ENCODE assay signal across 35 cellular contexts in genomic region chr21:14078746-14079375, GRCh38.
"Had no signal": no experiment of that assay in that cellular context is flagged by ENCODE, and none has a peak within 500 bp of the region (broad histone marks: within the 10 kb centered on the region; RNA-seq: fewer than 3 reads in every experiment).

No MANE protein-coding gene starts in this region.

- H3K27ac Mint-ChIP-seq: activated B cell treated with CpG ODN at 0.5 μM for 24 hours; activated CD4-positive, alpha-beta memory T cell treated with anti-CD3 and anti-CD28 coated beads for 36 hours; activated CD4-positive, alpha-beta T cell treated with anti-CD3 and anti-CD28 coated beads, Interleukin-2, amount 10 ng/mL, durations not matched to agents 24 days and 14 days; activated CD8-positive, alpha-beta memory T cell treated with anti-CD3 and anti-CD28 coated beads, Interleukin-2, amount 10 ng/mL, durations not matched to agents 7 days and 5 days; activated CD8-positive, alpha-beta T cell treated with anti-CD3 and anti-CD28 coated beads for 36 hours; activated naive CD4-positive, alpha-beta T cell treated with anti-CD3 and anti-CD28 coated beads for 36 hours; activated naive CD8-positive, alpha-beta T cell treated with anti-CD3 and anti-CD28 coated beads for 36 hours; activated T-helper 1 cell treated with anti-CD3 and anti-CD28 coated beads, Interleukin-12 subunit alpha, Interleukin-12 subunit beta, Interleukin-2, Interleukin-4 antibody, amounts not matched to agents 30 ng/mL and 10 ng/mL and 1 ng/mL, durations not matched to agents 14 hours and 24 hours and 36 hours; activated T-helper 17 cell treated with anti-CD3 and anti-CD28 coated beads, Interleukin-2, amount 50 U/mL, for 72 hours; T-helper 1 cell treated with Interleukin-12 subunit alpha and Interleukin-12 subunit beta and Interleukin-4 antibody, amounts not matched to agents 30 μg/mL and 1 μg/mL, for 36 hours; T-helper 2 cell treated with Interferon-gamma antibody and Interleukin-4, amounts not matched to agents 5 μg/mL and 100 μg/mL, for 36 hours had no signal

- H3K9me3 ChIP-seq: adrenal gland, body of pancreas had no signal

- H3K27ac ChIP-seq: adrenal gland, body of pancreas, brain microvascular endothelial cell, breast epithelium, VCaP had no signal

- H3K4me3 ChIP-seq: adrenal gland, body of pancreas, breast epithelium had no signal

- DNase-seq: activated B cell treated with CpG ODN at 0.5 μM for 24 hours; activated CD4-positive, alpha-beta memory T cell treated with anti-CD3 and anti-CD28 coated beads for 36 hours; activated CD4-positive, alpha-beta T cell treated with anti-CD3 and anti-CD28 coated beads for 4 hours; activated CD4-positive, alpha-beta T cell treated with anti-CD3 and anti-CD28 coated beads, Interleukin-2, amount 10 ng/mL, durations not matched to agents 24 days and 14 days; activated CD4-positive, alpha-beta T cell treated with anti-CD3 and anti-CD28 coated beads, Interleukin-2, amount 50 U/mL, for 1 hour; activated CD4-positive, alpha-beta T cell treated with anti-CD3 and anti-CD28 coated beads, Interleukin-2, amount 50 U/mL, for 4 hours; activated CD4-positive, CD25-positive, alpha-beta regulatory T cell treated with anti-CD3 and anti-CD28 coated beads, Interleukin-2, amount 50 U/mL, for 72 hours; activated CD8-positive, alpha-beta memory T cell treated with anti-CD3 and anti-CD28 coated beads, Interleukin-2, amount 10 ng/mL, durations not matched to agents 7 days and 5 days; activated CD8-positive, alpha-beta T cell treated with anti-CD3 and anti-CD28 coated beads for 36 hours; activated effector memory CD4-positive, alpha-beta T cell treated with anti-CD3 and anti-CD28 coated beads, Interleukin-2, amount 50 U/mL, for 16 hours; activated gamma-delta T cell treated with Interleukin-2 at 50 U/mL for 16 hours; activated naive CD4-positive, alpha-beta T cell; activated naive CD4-positive, alpha-beta T cell treated with anti-CD3 and anti-CD28 coated beads for 36 hours; activated naive CD4-positive, alpha-beta T cell treated with anti-CD3 and anti-CD28 coated beads, Interleukin-2, amount 50 U/mL, for 16 hours; activated naive CD8-positive, alpha-beta T cell treated with anti-CD3 and anti-CD28 coated beads for 36 hours; activated T-cell treated with anti-CD3 and anti-CD28 coated beads for 4 hours; activated T-cell treated with anti-CD3 and anti-CD28 coated beads, Interleukin-2, amount 50 U/mL, for 1 hour; activated T-cell treated with anti-CD3 and anti-CD28 coated beads, Interleukin-2, amount 50 U/mL, for 48 hours; adrenal gland; amniotic stem cell; aorta; body of pancreas; brain microvascular endothelial cell; central memory CD4-positive, alpha-beta T cell; SW 1271; T-helper 1 cell; T-helper 2 cell; T-helper 9 cell had no signal

- H3K4me3 Mint-ChIP-seq: activated B cell treated with CpG ODN at 0.5 μM for 24 hours; activated CD4-positive, alpha-beta memory T cell treated with anti-CD3 and anti-CD28 coated beads for 36 hours; activated CD4-positive, alpha-beta T cell treated with anti-CD3 and anti-CD28 coated beads, Interleukin-2, amount 10 ng/mL, durations not matched to agents 24 days and 14 days; activated CD8-positive, alpha-beta memory T cell treated with anti-CD3 and anti-CD28 coated beads, Interleukin-2, amount 10 ng/mL, durations not matched to agents 7 days and 5 days; activated CD8-positive, alpha-beta T cell treated with anti-CD3 and anti-CD28 coated beads for 36 hours; activated naive CD4-positive, alpha-beta T cell treated with anti-CD3 and anti-CD28 coated beads for 36 hours; activated naive CD8-positive, alpha-beta T cell treated with anti-CD3 and anti-CD28 coated beads for 36 hours; activated T-helper 1 cell treated with anti-CD3 and anti-CD28 coated beads, Interleukin-12 subunit alpha, Interleukin-12 subunit beta, Interleukin-2, Interleukin-4 antibody, amounts not matched to agents 30 ng/mL and 10 ng/mL and 1 ng/mL, durations not matched to agents 14 hours and 24 hours and 36 hours; activated T-helper 17 cell treated with anti-CD3 and anti-CD28 coated beads, Interleukin-2, amount 50 U/mL, for 72 hours; T-helper 1 cell treated with Interleukin-12 subunit alpha and Interleukin-12 subunit beta and Interleukin-4 antibody, amounts not matched to agents 30 μg/mL and 1 μg/mL, for 36 hours; T-helper 2 cell treated with Interferon-gamma antibody and Interleukin-4, amounts not matched to agents 5 μg/mL and 100 μg/mL, for 36 hours had no signal

- H3K4me1 ChIP-seq: adrenal gland, body of pancreas, breast epithelium had no signal

- H3K4me1 Mint-ChIP-seq: activated CD4-positive, alpha-beta T cell treated with anti-CD3 and anti-CD28 coated beads, Interleukin-2, amount 10 ng/mL, durations not matched to agents 24 days and 14 days; activated naive CD8-positive, alpha-beta T cell treated with anti-CD3 and anti-CD28 coated beads for 36 hours; activated T-helper 17 cell treated with anti-CD3 and anti-CD28 coated beads, Interleukin-2, amount 50 U/mL, for 72 hours had no signal

- H3K27me3 Mint-ChIP-seq: activated B cell treated with CpG ODN at 0.5 μM for 24 hours; activated CD4-positive, alpha-beta memory T cell treated with anti-CD3 and anti-CD28 coated beads for 36 hours; activated CD4-positive, alpha-beta T cell treated with anti-CD3 and anti-CD28 coated beads, Interleukin-2, amount 10 ng/mL, durations not matched to agents 24 days and 14 days; activated CD8-positive, alpha-beta memory T cell treated with anti-CD3 and anti-CD28 coated beads, Interleukin-2, amount 10 ng/mL, durations not matched to agents 7 days and 5 days; activated CD8-positive, alpha-beta T cell treated with anti-CD3 and anti-CD28 coated beads for 36 hours; activated naive CD8-positive, alpha-beta T cell treated with anti-CD3 and anti-CD28 coated beads for 36 hours; activated T-helper 17 cell treated with anti-CD3 and anti-CD28 coated beads, Interleukin-2, amount 50 U/mL, for 72 hours had no signal

- H3K36me3 ChIP-seq: adrenal gland, brain microvascular endothelial cell, breast epithelium had no signal

- H3K27me3 ChIP-seq: adrenal gland, body of pancreas, brain microvascular endothelial cell, breast epithelium had no signal

- ATAC-seq: activated CD8-positive, alpha-beta memory T cell treated with anti-CD3 and anti-CD28 coated beads, Interleukin-2, amount 10 ng/mL, durations not matched to agents 7 days and 5 days; activated CD8-positive, alpha-beta T cell treated with anti-CD3 and anti-CD28 coated beads for 36 hours; activated naive CD4-positive, alpha-beta T cell treated with anti-CD3 and anti-CD28 coated beads, Interleukin-2, amount 50 U/mL, for 72 hours; activated T-helper 17 cell treated with anti-CD3 and anti-CD28 coated beads, Interleukin-2, amount 50 U/mL, for 72 hours; body of pancreas had no signal
